In genomic region chr2:240060977-240061591, GRCh38 we compare ENCODE assay signal across 8 cellular contexts. TPM values are rescaled to one million over a fixed set of nuclear protein-coding genes. Genes with fewer than 3 reads are reported as not detected.
A peak's percentile ranks its signal among the peaks of the same experiment; 100 is the strongest.
DNase-seq lines count a peak whose midpoint lies in the region; ATAC-seq and TF ChIP-seq lines count a peak whose summit lies in the region.

No MANE protein-coding gene starts in this region.

- no peak overlapping the region for H2BK15ac ChIP-seq in H9 (ENCODE audit: low read depth, low read length)

- no peaks in the 10 kb centered on the region for H3K4me1 Mint-ChIP-seq in CD8-positive, alpha-beta T cell (ENCODE audit: low read depth)
- H3K4me1 Mint-ChIP-seq in H9, result peaks cover 7 to 8% of the 10 kb centered on the region in 2 experiments
- no peaks in the 10 kb centered on the region for H3K4me1 Mint-ChIP-seq in activated naive CD4-positive, alpha-beta T cell treated with anti-CD3 and anti-CD28 coated beads for 36 hours (ENCODE audit: low read depth)

- H4K20me1 ChIP-seq in H9 (ENCODE audit: control insufficient read depth, insufficient read depth, insufficient read length), result no peaks in the 10 kb centered on the region

- no peak overlapping the region for H3K4me2 ChIP-seq in H9 (ENCODE audit: insufficient read depth, insufficient read length, low read length)

- H3K9me3 Mint-ChIP-seq in CD8-positive, alpha-beta T cell, result no peaks in the 10 kb centered on the region
- H3K9me3 Mint-ChIP-seq in H9, result no peaks in the 10 kb centered on the region
- no peaks in the 10 kb centered on the region for H3K9me3 Mint-ChIP-seq in activated naive CD4-positive, alpha-beta T cell treated with anti-CD3 and anti-CD28 coated beads for 36 hours

- peak; percentile 73 for ATAC-seq in CD8-positive, alpha-beta T cell
- no peak for ATAC-seq in HG03045 (IDR thresholded peaks at IDR 0.05; ENCODE audit: unreplicated experiment)

- peak in 6 of 7 experiments; percentile 24 to 57 (median 45) for DNase-seq in CD8-positive, alpha-beta T cell
- DNase-seq in H9, result no peak
- DNase-seq in NCI-H748 treated with DMSO at 0.1 percent for 48 hours (lab: John Stamatoyannopoulos, UW), result peak; percentile 12
- peak; percentile 68 for DNase-seq in activated naive CD4-positive, alpha-beta T cell treated with anti-CD3 and anti-CD28 coated beads for 36 hours
- peak; percentile 55 for DNase-seq in glomerular visceral epithelial cell (ENCODE audit: extremely low spot score)
- peak; percentile 45 for DNase-seq in retina
- no peak for DNase-seq in ecto neural progenitor cell (ENCODE audit: low spot score)

- no peak overlapping the region for H3K14ac ChIP-seq in H9 (ENCODE audit: insufficient read depth, low read length)

- no peaks in the 10 kb centered on the region for H3K23me2 ChIP-seq in H9 (ENCODE audit: insufficient read length, low read depth, low read length, poor library complexity, severe bottlenecking)

- H3K18ac ChIP-seq in H9 (ENCODE audit: insufficient read length, low read depth, low read length), result no peak overlapping the region

- no peaks in the 10 kb centered on the region for H3K36me3 Mint-ChIP-seq in CD8-positive, alpha-beta T cell
- H3K36me3 Mint-ChIP-seq in H9 (ENCODE audit: insufficient read depth in 1 of 3, low read depth in 3 of 3), result no peaks in the 10 kb centered on the region
- no peaks in the 10 kb centered on the region for H3K36me3 Mint-ChIP-seq in activated naive CD4-positive, alpha-beta T cell treated with anti-CD3 and anti-CD28 coated beads for 36 hours (ENCODE audit: low read depth)

- H2BK120ac ChIP-seq in H9 (ENCODE audit: low read depth, low read length, poor library complexity, severe bottlenecking), result no peak overlapping the region

- peaks cover 14% of the 10 kb centered on the region for H3K27me3 Mint-ChIP-seq in CD8-positive, alpha-beta T cell (ENCODE audit: low read depth)
- peaks cover 12% of the 10 kb centered on the region for H3K27me3 Mint-ChIP-seq in H9 (ENCODE audit: low read depth)
- peaks cover 21% of the 10 kb centered on the region for H3K27me3 Mint-ChIP-seq in activated naive CD4-positive, alpha-beta T cell treated with anti-CD3 and anti-CD28 coated beads for 36 hours (ENCODE audit: low read depth)

- CTCF ChIA-PET in CD8-positive, alpha-beta T cell (lab: Charles Lee), result interaction anchor here (0.8 to 4.5 kb wide), 8 partner anchors 9 to 1018 kb away, joined by 3 to 141 read pairs (median 6); partner anchors contain the start of gene OTOS
- CTCF ChIA-PET in activated naive CD4-positive, alpha-beta T cell treated with anti-CD3 and anti-CD28 coated beads for 36 hours (lab: Charles Lee), result interaction anchor here (0.5 to 6.0 kb wide), 15 partner anchors 9 to 1075 kb away, joined by 3 to 115 read pairs (median 5); partner anchors contain the start of gene OTOS

- no peak overlapping the region for H3K4me3 ChIP-seq in CD8-positive, alpha-beta T cell (ENCODE audit: low read depth, low read length)

- H3K9ac ChIP-seq in H9 (ENCODE audit: extremely low read depth, insufficient read length, low read length), result no peak overlapping the region

- WGBS in H9 (ENCODE audit: extremely low coverage, insufficient read length, low lambda C conversion rate), result no CpG with 5 or more reads among the region's 4 CpGs

- POLR2A ChIA-PET in CD8-positive, alpha-beta T cell (lab: Charles Lee), result interaction anchor here (1.1 to 1.2 kb wide), 2 partner anchors 83 to 85 kb away, joined by 3 to 5 read pairs; no protein-coding TSS in a partner anchor

- no peak overlapping the region for H2AFZ ChIP-seq in H9 (ENCODE audit: low read length)

- no peak overlapping the region for H2AK5ac ChIP-seq in H9 (ENCODE audit: insufficient read length, low read length)

- H3K79me1 ChIP-seq in H9 (ENCODE audit: insufficient read depth, low read depth, low read length, poor library complexity, severe bottlenecking), result no peaks in the 10 kb centered on the region

- no peak overlapping the region for H2BK12ac ChIP-seq in H9 (ENCODE audit: insufficient read length, low read depth, low read length)

- no peak overlapping the region for H3K56ac ChIP-seq in H9 (ENCODE audit: insufficient read length, low read depth, low read length)

- H3K36me3 ChIP-seq in CD8-positive, alpha-beta T cell (ENCODE audit: insufficient read depth, low read length), result no peaks in the 10 kb centered on the region

- no peak overlapping the region for H4K5ac ChIP-seq in H9 (ENCODE audit: insufficient read length, low read depth, low read length)

- peaks cover 7% of the 10 kb centered on the region for H3K27me3 ChIP-seq in CD8-positive, alpha-beta T cell (ENCODE audit: insufficient read depth, low read length)
- H3K27me3 ChIP-seq in H9 (ENCODE audit: insufficient read depth, low read length), result no peaks in the 10 kb centered on the region

- H3K4me3 Mint-ChIP-seq in CD8-positive, alpha-beta T cell, result no peak overlapping the region
- H3K4me3 Mint-ChIP-seq in H9, result no peak overlapping the region
- H3K4me3 Mint-ChIP-seq in activated naive CD4-positive, alpha-beta T cell treated with anti-CD3 and anti-CD28 coated beads for 36 hours, result no peak overlapping the region

- no peak overlapping the region for H4K91ac ChIP-seq in H9 (ENCODE audit: insufficient read length, low read depth, low read length)

- intact Hi-C loops in CD8-positive, alpha-beta T cell (cut with DNase I, micrococcal nuclease), result loop anchor here in 1 of 2 experiments (1.0 to 5.0 kb wide), 2 partner anchors 82 to 376 kb away; partner anchors contain the start of gene GPC1
- intact Hi-C loops in activated naive CD4-positive, alpha-beta T cell treated with anti-CD3 and anti-CD28 coated beads for 36 hours (cut with micrococcal nuclease), result loop anchor here (1.0 to 2.0 kb wide), 2 partner anchors 82 to 378 kb away; no protein-coding TSS in a partner anchor

- no peak overlapping the region for H3K27ac ChIP-seq in CD8-positive, alpha-beta T cell (ENCODE audit: low read depth, low read length)
- no peak overlapping the region for H3K27ac ChIP-seq in H9 (ENCODE audit: insufficient read length, low read depth, low read length)

- no peaks in the 10 kb centered on the region for H3K9me3 ChIP-seq in CD8-positive, alpha-beta T cell (ENCODE audit: low read length)
- no peaks in the 10 kb centered on the region for H3K9me3 ChIP-seq in H9 (ENCODE audit: control insufficient read depth, low read depth, low read length)

- no peak overlapping the region for H2BK5ac ChIP-seq in H9 (ENCODE audit: insufficient read length, low read length)

- peak; percentile 72 for TF ChIP-seq CTCF in CD8-positive, alpha-beta T cell (IDR thresholded peaks at IDR 0.05)
- peak; percentile 76 for TF ChIP-seq CTCF in H9 (conservative IDR thresholded peaks at IDR 0.05)

- no peak overlapping the region for H2BK20ac ChIP-seq in H9 (ENCODE audit: low read depth, low read length, poor library complexity, severe bottlenecking)

- no peak overlapping the region for H3K4ac ChIP-seq in H9 (ENCODE audit: low read depth, low read length)

- H3K27ac Mint-ChIP-seq in CD8-positive, alpha-beta T cell, result no peak overlapping the region
- H3K27ac Mint-ChIP-seq in H9, result no peak overlapping the region
- H3K27ac Mint-ChIP-seq in activated naive CD4-positive, alpha-beta T cell treated with anti-CD3 and anti-CD28 coated beads for 36 hours, result no peak overlapping the region

- no peaks in the 10 kb centered on the region for H3K79me2 ChIP-seq in H9 (ENCODE audit: insufficient read depth, low read length)

- no peak overlapping the region for H3K23ac ChIP-seq in H9 (ENCODE audit: insufficient read length, low read depth, low read length)

- H3T11ph ChIP-seq in H9 (ENCODE audit: low read length), result no peak overlapping the region

- H3K4me1 ChIP-seq in CD8-positive, alpha-beta T cell (ENCODE audit: insufficient read depth, low read length), result no peaks in the 10 kb centered on the region
- H3K4me1 ChIP-seq in H9 (ENCODE audit: insufficient read depth, low read length), result no peaks in the 10 kb centered on the region

- no peak overlapping the region for H4K8ac ChIP-seq in H9 (replicated peaks; ENCODE audit: insufficient read length, low read depth, low read length)

RNA-seq across cellular contexts. Expression of gene OR6B3, which starts 7.8 kb away (rescaled TPM):
- total RNA-seq in CD8-positive, alpha-beta T cell, result not detected
- not detected in 2 replicates for total RNA-seq in H9 (2021)
- not detected for total RNA-seq in activated naive CD4-positive, alpha-beta T cell treated with anti-CD3 and anti-CD28 coated beads for 36 hours

RNA-seq across cellular contexts. Expression of gene OR6B2, which starts 30.9 kb away (rescaled TPM):
- total RNA-seq in CD8-positive, alpha-beta T cell, result not detected
- total RNA-seq in H9 (2021), result not detected in 2 replicates
- total RNA-seq in activated naive CD4-positive, alpha-beta T cell treated with anti-CD3 and anti-CD28 coated beads for 36 hours, result not detected

RNA-seq across cellular contexts. Expression of gene NDUFA10, which starts 35.9 kb away (rescaled TPM):
- 10 to 100 TPM; 98.2 to 99.8 TPM for total RNA-seq in CD8-positive, alpha-beta T cell
- total RNA-seq in H9 (2021), result 91.8 and 95.9 TPM in 2 replicates
- total RNA-seq in activated naive CD4-positive, alpha-beta T cell treated with anti-CD3 and anti-CD28 coated beads for 36 hours, result 100 to 1,000 TPM; 134 to 142 TPM

Comparison
In these comparisons a context has a peak if more than half of its experiments do, and no peak if none do; other contexts are left out.
1. DNase-seq: peak in CD8-positive, alpha-beta T cell (6 of 7), NCI-H748 treated with DMSO at 0.1 percent for 48 hours (single experiment), activated naive CD4-positive, alpha-beta T cell treated with anti-CD3 and anti-CD28 coated beads for 36 hours (single experiment), glomerular visceral epithelial cell (single experiment) and retina (single experiment); none in H9 (single experiment) and ecto neural progenitor cell (single experiment).